8 cellular contexts compared by ENCODE assay signal in genomic region chr15:58212909-58213526, GRCh38.
A peak's percentile ranks its signal among the peaks of the same experiment; 100 is the strongest.
DNase-seq lines count a peak whose midpoint lies in the region; ATAC-seq, FAIRE-seq and TF ChIP-seq lines count a peak whose summit lies in the region.

No MANE protein-coding gene starts in this region.

- no peak overlapping the region for H3K4me3 ChIP-seq in Karpas-422 (ENCODE audit: low read length)
- H3K4me3 ChIP-seq in hepatocyte = no peak overlapping the region

- no peak overlapping the region for H3K9ac ChIP-seq in Karpas-422 (ENCODE audit: low read length)

- no peaks in the 10 kb centered on the region for H3K36me3 ChIP-seq in Karpas-422 (ENCODE audit: insufficient read depth, low read length)
- H3K36me3 ChIP-seq in hepatocyte (replicated peaks; ENCODE audit: insufficient read depth, low read depth) = no peaks in the 10 kb centered on the region

- H2AFZ ChIP-seq in Karpas-422 (ENCODE audit: low read length) = no peak overlapping the region
- H2AFZ ChIP-seq in hepatocyte = no peak overlapping the region

- no peaks in the 10 kb centered on the region for H3K79me2 ChIP-seq in Karpas-422 (ENCODE audit: low read length)
- H3K79me2 ChIP-seq in hepatocyte = no peaks in the 10 kb centered on the region

- H3K27ac ChIP-seq in Karpas-422 (ENCODE audit: low read length) (no peak overlapping the region), VCaP (no peak overlapping the region), hepatocyte (no peak overlapping the region)

- DNase-seq in D721Med (ENCODE audit: insufficient read length, low spot score) = no peak
- DNase-seq in Karpas-422 = peak; percentile 48
- DNase-seq in hepatocyte (ENCODE audit: low spot score) = peak; percentile 61
- DNase-seq in 8988T = no peak

- H4K20me1 ChIP-seq in Karpas-422 (ENCODE audit: insufficient read depth, low read depth, low read length) = no peaks in the 10 kb centered on the region
- no peaks in the 10 kb centered on the region for H4K20me1 ChIP-seq in hepatocyte (ENCODE audit: insufficient read depth, poor library complexity, severe bottlenecking)

- H3K9me2 ChIP-seq in Karpas-422 (replicated peaks; ENCODE audit: insufficient read depth, low read length) = no peaks in the 10 kb centered on the region
- H3K9me2 ChIP-seq in hepatocyte (replicated peaks; ENCODE audit: insufficient read depth) = no peaks in the 10 kb centered on the region

- H3K4me1 ChIP-seq in Karpas-422 (ENCODE audit: low read length) (no peaks in the 10 kb centered on the region), hepatocyte (ENCODE audit: insufficient read depth) (no peaks in the 10 kb centered on the region)

- H3K27me3 ChIP-seq in Karpas-422 (ENCODE audit: low read length) = no peaks in the 10 kb centered on the region
- H3K27me3 ChIP-seq in hepatocyte = no peaks in the 10 kb centered on the region

- H3K9me3 ChIP-seq in Karpas-422 (ENCODE audit: low read length) (no peaks in the 10 kb centered on the region), hepatocyte (ENCODE audit: low read depth) (no peaks in the 10 kb centered on the region)

- H3K4me2 ChIP-seq in Karpas-422 (ENCODE audit: low read depth, low read length, poor library complexity, severe bottlenecking) = no peak overlapping the region
- H3K4me2 ChIP-seq in hepatocyte = no peak overlapping the region

- 91% methylated on average over 7 of the region's 7 CpGs for WGBS in hepatocyte (ENCODE audit: low lambda C conversion rate, missing lambda C conversion rate)

- no peak for FAIRE-seq in D721Med (lab: Jason Lieb, UNC)

- ATAC-seq in HG03135 (IDR thresholded peaks at IDR 0.05; ENCODE audit: unreplicated experiment) (no peak), HG03469 (IDR thresholded peaks at IDR 0.05; ENCODE audit: unreplicated experiment) (no peak), GM19397 (IDR thresholded peaks at IDR 0.05; ENCODE audit: unreplicated experiment) (no peak)

- TF ChIP-seq CTCF in D721Med (IDR thresholded peaks at IDR 0.05; ENCODE audit: insufficient read depth, missing control alignments) (peak; percentile 43), VCaP (conservative IDR thresholded peaks at IDR 0.05) (peak; percentile 57), hepatocyte (IDR thresholded peaks at IDR 0.05; ENCODE audit: poor library complexity) (peak; percentile 64)

Comparison
In these comparisons a context has a peak if more than half of its experiments do, and no peak if none do; other contexts are left out.
1. DNase-seq: peak in Karpas-422 (single experiment) and hepatocyte (single experiment); none in D721Med (single experiment) and 8988T (single experiment).
2. Peak in every context shown above with its lines, with median percentiles within 50 percentile points of each other: CTCF ChIP-seq.